Comparison of ENCODE assay signal across 1 cellular context in genomic region chr11:38538866-38539651, GRCh38.
A peak's percentile ranks its signal among the peaks of the same experiment; 100 is the strongest.
TF ChIP-seq lines count a peak whose summit lies in the region.

No MANE protein-coding gene starts in this region.

TF ChIP-seq in K562, 482 proteins besides CTCF, POLR2A, EP300 and RAD21 (continued from another document and continues in another):
- TF ChIP-seq AFF4 (CRISPR knock-in tag; IDR thresholded peaks at IDR 0.05): no peak
- no peak for TF ChIP-seq SIX5 (IDR thresholded peaks at IDR 0.05; ENCODE audit: borderline replicate concordance in 1 of 2, insufficient read depth in 1 of 2, low read depth in 1 of 2, low read length in 2 of 2)
- TF ChIP-seq ZZZ3 (IDR thresholded peaks at IDR 0.05): no peak
- TF ChIP-seq SMAD4 (CRISPR knock-in tag; conservative IDR thresholded peaks at IDR 0.05): peak; percentile 46; the same call in 1 of the 2 replicates
- TF ChIP-seq HDAC1 (IDR thresholded peaks at IDR 0.05): peak in 1 of 2 experiments; percentile 28; a peak in 1 of 4 replicates
- TF ChIP-seq PTBP1 (IDR thresholded peaks at IDR 0.05; ENCODE audit: low read depth, low read length): no peak
- TF ChIP-seq ZNF444 (CRISPR knock-in tag; IDR thresholded peaks at IDR 0.05): no peak
- peak; percentile 61; the same call in 1 of the 2 replicates for TF ChIP-seq CREB1 (IDR thresholded peaks at IDR 0.05)
- no peak for TF ChIP-seq CREB1 (CRISPR knock-in tag; IDR thresholded peaks at IDR 0.05)
- no peak for TF ChIP-seq ZNF347 (CRISPR knock-in tag; IDR thresholded peaks at IDR 0.05; ENCODE audit: low read depth)
- TF ChIP-seq MTA3 (IDR thresholded peaks at IDR 0.05; ENCODE audit: borderline replicate concordance): no peak
- TF ChIP-seq NR0B1 (IDR thresholded peaks at IDR 0.05; ENCODE audit: partially characterized antibody): no peak
- TF ChIP-seq PKNOX1 (IDR thresholded peaks at IDR 0.05): peak; percentile 75
- TF ChIP-seq TRIM28 (IDR thresholded peaks at IDR 0.05): no peak
- TF ChIP-seq GATA2 (CRISPR knock-in tag; IDR thresholded peaks at IDR 0.05): peak; percentile 82
- TF ChIP-seq STAT6 (CRISPR knock-in tag; IDR thresholded peaks at IDR 0.05): no peak
- TF ChIP-seq ASH1L (IDR thresholded peaks at IDR 0.05; ENCODE audit: borderline replicate concordance, low read depth, partially characterized antibody): no peak
- no peak for TF ChIP-seq HMG20B (CRISPR knock-in tag; IDR thresholded peaks at IDR 0.05)
- TF ChIP-seq NR2C2 (CRISPR knock-in tag; IDR thresholded peaks at IDR 0.05): no peak
- peak; percentile 53; the same call in 1 of the 2 replicates for TF ChIP-seq NR2C2 (tag; IDR thresholded peaks at IDR 0.05)
- peak; percentile 97 for TF ChIP-seq CHAMP1 (IDR thresholded peaks at IDR 0.05)
- TF ChIP-seq PRMT5 (CRISPR knock-in tag; IDR thresholded peaks at IDR 0.05): no peak
- no peak for TF ChIP-seq ATF3 (IDR thresholded peaks at IDR 0.05)
- no peak for TF ChIP-seq ATF3 (CRISPR knock-in tag; conservative IDR thresholded peaks at IDR 0.05)
- no peak for TF ChIP-seq STAT5B (CRISPR knock-in tag; IDR thresholded peaks at IDR 0.05)
- TF ChIP-seq ZNF407 (IDR thresholded peaks at IDR 0.05; ENCODE audit: low read depth): no peak
- peak; percentile 63; the same call in 1 of the 2 replicates for TF ChIP-seq MYNN (IDR thresholded peaks at IDR 0.05)
- no peak for TF ChIP-seq MYNN (CRISPR knock-in tag; IDR thresholded peaks at IDR 0.05)
- TF ChIP-seq ZNF395 (CRISPR knock-in tag; IDR thresholded peaks at IDR 0.05): peak; percentile 90; the same call in 1 of the 2 replicates
- TF ChIP-seq HDAC8 (tag; IDR thresholded peaks at IDR 0.05): no peak
- TF ChIP-seq SMARCE1 (IDR thresholded peaks at IDR 0.05): peak; percentile 98
